Comparison of ENCODE assay signal across 8 cellular contexts in genomic region chr13:100573121-100573520, GRCh38. TPM values are rescaled to one million over a fixed set of nuclear protein-coding genes. Genes with fewer than 3 reads are reported as not detected.
A peak's percentile ranks its signal among the peaks of the same experiment; 100 is the strongest.
DNase-seq lines count a peak whose midpoint lies in the region; ATAC-seq and TF ChIP-seq lines count a peak whose summit lies in the region.

No MANE protein-coding gene starts in this region.

- TF ChIP-seq CTCF in tibial nerve (IDR thresholded peaks at IDR 0.05) = peak; percentile 46 to 66 (median 60)

- TF ChIP-seq POLR2A in tibial nerve (IDR thresholded peaks at IDR 0.05) = no peak

- H3K4me1 ChIP-seq in tibial nerve = no peaks in the 10 kb centered on the region

- ATAC-seq in GM21528 (IDR thresholded peaks at IDR 0.05; ENCODE audit: low FRiP score, unreplicated experiment) = peak; percentile 95

- no peak for TF ChIP-seq EP300 in tibial nerve (IDR thresholded peaks at IDR 0.05)

- no peak overlapping the region for H3K27ac ChIP-seq in tibial nerve

- 38 to 51% methylated on average over 2 of the region's 2 CpGs for WGBS in tibial nerve, 2 donors

- H3K9me3 ChIP-seq in tibial nerve = no peaks in the 10 kb centered on the region

- peak; percentile 26 for DNase-seq in DMS53 treated with DMSO at 0.1 percent for 48 hours (lab: John Stamatoyannopoulos, UW; ENCODE audit: unreplicated experiment)
- DNase-seq in HuH-7 (ENCODE audit: low spot score) = peak; percentile 31
- DNase-seq in OCI-M2 (lab: John Stamatoyannopoulos, UW; ENCODE audit: unreplicated experiment) = peak; percentile 22
- peak; percentile 52 for DNase-seq in activated T-cell treated with anti-CD3 and anti-CD28 coated beads for 48 hours (ENCODE audit: low read depth)
- DNase-seq in fibroblast of peridontal ligament (ENCODE audit: extremely low read depth) = peak; percentile 86
- peak; percentile 59 for DNase-seq in non-pigmented ciliary epithelial cell (ENCODE audit: low read depth)
- peak; percentile 33 to 67 for DNase-seq in tibial nerve (ENCODE audit: low spot score in 2 of 2)

- no peaks in the 10 kb centered on the region for H3K27me3 ChIP-seq in tibial nerve

- H3K4me3 ChIP-seq in tibial nerve = no peak overlapping the region

- no peaks in the 10 kb centered on the region for H3K36me3 ChIP-seq in tibial nerve

RNA-seq across cellular contexts. Expression of gene GGACT, which starts 15.5 kb away (rescaled TPM):
- total RNA-seq in tibial nerve = 1 to 10 TPM; 2.4 to 5.2 (median 3.9) TPM

Comparison
In these comparisons a context has a peak if more than half of its experiments do, and no peak if none do; other contexts are left out.
1. DNase-seq: peak in every context shown above with its lines; median percentile 86 in fibroblast of peridontal ligament; 59 in non-pigmented ciliary epithelial cell; 52 in activated T-cell treated with anti-CD3 and anti-CD28 coated beads for 48 hours; 50 in tibial nerve; 31 in HuH-7; 26 in DMS53 treated with DMSO at 0.1 percent for 48 hours; 22 in OCI-M2.